4 cellular contexts compared by ENCODE assay signal in genomic region chr20:43502021-43502420, GRCh38. TPM values are rescaled to one million over a fixed set of nuclear protein-coding genes. Genes with fewer than 3 reads are reported as not detected.
"Had no signal": no experiment of that assay in that cellular context is flagged by ENCODE, and none has a peak within 500 bp of the region (broad histone marks: within the 10 kb centered on the region; RNA-seq: fewer than 3 reads in every experiment).

No MANE protein-coding gene starts in this region.

RNA-seq across cellular contexts. Expression of gene SGK2, which starts 56.8 kb away (rescaled TPM):
- total RNA-seq: GM23248, H1, H7, H9 had no signal
